19 cellular contexts compared by ENCODE assay signal in genomic region chr9:81244631-81245030, GRCh38.
"Had no signal": no experiment of that assay in that cellular context is flagged by ENCODE, and none has a peak within 500 bp of the region (broad histone marks: within the 10 kb centered on the region; RNA-seq: fewer than 3 reads in every experiment).

No MANE protein-coding gene starts in this region.

- H3K27me3 ChIP-seq: heart right ventricle, sigmoid colon, spleen, thyroid gland had no signal

- H3K9me3 ChIP-seq: thyroid gland had no signal

- H3K4me3 ChIP-seq: heart right ventricle, lung, sigmoid colon, spleen, thyroid gland had no signal

- H3K4me1 ChIP-seq: heart right ventricle, sigmoid colon, spleen, thyroid gland had no signal

- H3K36me3 ChIP-seq: heart right ventricle, sigmoid colon, spleen, thyroid gland had no signal

- ATAC-seq: activated CD4-positive, CD25-positive, alpha-beta regulatory T cell treated with anti-CD3 and anti-CD28 coated beads, Interleukin-2, amount 50 U/mL, for 24 hours; heart right ventricle; left lobe of liver; naive thymus-derived CD4-positive, alpha-beta T cell; T-cell had no signal

- DNase-seq: activated CD4-positive, alpha-beta memory T cell treated with anti-CD3 and anti-CD28 coated beads, Interleukin-2, amount 10 ng/mL, durations not matched to agents 7 days and 5 days; activated CD4-positive, alpha-beta T cell treated with anti-CD3 and anti-CD28 coated beads, Interleukin-2, amount 10 ng/mL, durations not matched to agents 24 days and 14 days; activated effector memory CD4-positive, alpha-beta T cell treated with anti-CD3 and anti-CD28 coated beads, Interleukin-2, amount 50 U/mL, for 16 hours; activated naive CD4-positive, alpha-beta T cell treated with anti-CD3 and anti-CD28 coated beads, Interleukin-2, amount 10 ng/mL, durations not matched to agents 7 days and 5 days; aorta; effector CD4-positive, alpha-beta T cell; heart right ventricle; naive thymus-derived CD4-positive, alpha-beta T cell; occipital lobe; sigmoid colon; spleen; stimulated activated CD4-positive, alpha-beta T cell treated with anti-CD3 and anti-CD28 coated beads, Interleukin-4, amount 100 ng/mL, for 24 hours; stimulated activated naive CD4-positive, alpha-beta T cell treated with Interleukin-2 at 50 U/mL for 16 hours; T-cell; thyroid gland had no signal

- H3K27ac ChIP-seq: heart right ventricle, sigmoid colon, spleen, thyroid gland, VCaP had no signal
